8 cellular contexts compared by ENCODE assay signal in genomic region chr15:101320501-101321052, GRCh38. TPM values are rescaled to one million over a fixed set of nuclear protein-coding genes. Genes with fewer than 3 reads are reported as not detected.
DNase-seq lines count a peak whose midpoint lies in the region; ATAC-seq and TF ChIP-seq lines count a peak whose summit lies in the region.

No MANE protein-coding gene starts in this region.

- peak overlapping the region; percentile 81 for H3K4me3 Mint-ChIP-seq in activated naive CD8-positive, alpha-beta T cell treated with anti-CD3 and anti-CD28 coated beads for 36 hours

- H3K36me3 ChIP-seq in right lobe of liver = peaks cover 0 to 70% (median 29%) of the 10 kb centered on the region in 4 donors

- 47% methylated on average over 13 of the region's 21 CpGs for WGBS in right lobe of liver (ENCODE audit: insufficient coverage, low coverage, low lambda C conversion rate, missing lambda C conversion rate)

- ATAC-seq in GM21825 (IDR thresholded peaks at IDR 0.05; ENCODE audit: unreplicated experiment) (peak; percentile 78), right lobe of liver (peak; percentile 6 to 37 (median 12))

- H3K4me3 ChIP-seq in AG10803 (ENCODE audit: low read length) (no peak overlapping the region), right lobe of liver (no peak overlapping the region)

- H3K4me1 Mint-ChIP-seq in activated naive CD8-positive, alpha-beta T cell treated with anti-CD3 and anti-CD28 coated beads for 36 hours = peaks cover 15% of the 10 kb centered on the region

- no peaks in the 10 kb centered on the region for H3K9me3 Mint-ChIP-seq in activated naive CD8-positive, alpha-beta T cell treated with anti-CD3 and anti-CD28 coated beads for 36 hours

- peaks cover 5% of the 10 kb centered on the region for H3K36me3 Mint-ChIP-seq in activated naive CD8-positive, alpha-beta T cell treated with anti-CD3 and anti-CD28 coated beads for 36 hours

- H3K27me3 ChIP-seq in right lobe of liver = no peaks in the 10 kb centered on the region

- peak overlapping the region; percentile 87 for H3K27ac Mint-ChIP-seq in activated naive CD8-positive, alpha-beta T cell treated with anti-CD3 and anti-CD28 coated beads for 36 hours

- intact Hi-C loops in right lobe of liver (cut with DNase I) = no loop called here

- peaks cover 0 to 14% (median 5%) of the 10 kb centered on the region in 4 donors for H3K4me1 ChIP-seq in right lobe of liver

- TF ChIP-seq CTCF in AG10803 (conservative IDR thresholded peaks at IDR 0.05; ENCODE audit: low read length) = peak; percentile 40
- peak; percentile 5 to 16 (median 12) for TF ChIP-seq CTCF in right lobe of liver (IDR thresholded peaks at IDR 0.05)

- H3K27ac ChIP-seq in right lobe of liver = no peak overlapping the region

- TF ChIP-seq POLR2A in right lobe of liver (IDR thresholded peaks at IDR 0.05) = no peak

- no peaks in the 10 kb centered on the region for H3K27me3 Mint-ChIP-seq in activated naive CD8-positive, alpha-beta T cell treated with anti-CD3 and anti-CD28 coated beads for 36 hours

- DNase-seq in AG10803 (ENCODE audit: low read depth) (peak; percentile 56), T-helper 1 cell (peak in 3 of 5 donors; percentile 39 to 92 (median 40)), right lobe of liver (peak in 2 of 3 donors; percentile 37 to 43), NAMALWA (ENCODE audit: low spot score) (no peak)
- peak; percentile 61 for DNase-seq in activated naive CD8-positive, alpha-beta T cell treated with anti-CD3 and anti-CD28 coated beads for 36 hours
- DNase-seq in stimulated activated CD8-positive, alpha-beta memory T cell treated with anti-CD3 and anti-CD28 coated beads, Interleukin-7, amount 100 ng/mL, for 4 hours (ENCODE audit: low read depth in 2 of 2) = peak; percentile 32 to 50
- no peak for DNase-seq in NK-92 treated with Interleukin-12 subunit alpha and Interleukin-12 subunit beta, amount 100 ng/mL, for 24 hours (lab: John Stamatoyannopoulos, UW)

- H3K9me3 ChIP-seq in right lobe of liver = no peaks in the 10 kb centered on the region

RNA-seq across cellular contexts. Expression of gene SNRPA1, which starts 25.5 kb away (rescaled TPM):
- 100 to 1,000 TPM; 219 to 223 TPM for total RNA-seq in activated naive CD8-positive, alpha-beta T cell treated with anti-CD3 and anti-CD28 coated beads for 36 hours
- 10 to 100 TPM; 17.7 to 28.6 (median 24.1) TPM for total RNA-seq in right lobe of liver

RNA-seq across cellular contexts. Expression of gene SELENOS, which starts 43.3 kb away (rescaled TPM):
- 10 to 100 TPM; 27.3 to 29.4 TPM for total RNA-seq in activated naive CD8-positive, alpha-beta T cell treated with anti-CD3 and anti-CD28 coated beads for 36 hours
- 10 to 100 TPM; 30.4 to 52.5 (median 39.6) TPM for total RNA-seq in right lobe of liver

Comparison
In these comparisons a context has a peak if more than half of its experiments do, and no peak if none do; other contexts are left out.
1. DNase-seq: peak in AG10803 (single experiment), T-helper 1 cell (3 of 5), activated naive CD8-positive, alpha-beta T cell treated with anti-CD3 and anti-CD28 coated beads for 36 hours (single experiment), right lobe of liver (2 of 3) and stimulated activated CD8-positive, alpha-beta memory T cell treated with anti-CD3 and anti-CD28 coated beads, Interleukin-7, amount 100 ng/mL, for 4 hours (2 of 2); none in NK-92 treated with Interleukin-12 subunit alpha and Interleukin-12 subunit beta, amount 100 ng/mL, for 24 hours (single experiment) and NAMALWA (single experiment).
2. RNA of gene SNRPA1, which starts 25.5 kb away (total RNA-seq): 219 to 223 TPM in activated naive CD8-positive, alpha-beta T cell treated with anti-CD3 and anti-CD28 coated beads for 36 hours; 17.7 to 28.6 TPM in right lobe of liver; every median in the first group is over 4 times any median in the second.